ENCODE assay signal across 25 cellular contexts in genomic region chr3:13107661-13108060, GRCh38. TPM values are rescaled to one million over a fixed set of nuclear protein-coding genes. Genes with fewer than 3 reads are reported as not detected.
DNase-seq lines count a peak whose midpoint lies in the region; ATAC-seq and TF ChIP-seq lines count a peak whose summit lies in the region.
"Had no signal": no experiment of that assay in that cellular context is flagged by ENCODE, and none has a peak within 500 bp of the region (broad histone marks: within the 10 kb centered on the region; RNA-seq: fewer than 3 reads in every experiment).

No MANE protein-coding gene starts in this region.

- H3K27me3 Mint-ChIP-seq in GM23338 (ENCODE audit: insufficient read depth, low read depth, poor library complexity) (peaks cover 4% of the 10 kb centered on the region), endodermal cell (ENCODE audit: insufficient read depth) (no peaks in the 10 kb centered on the region), neural progenitor cell (ENCODE audit: insufficient read depth, low read depth) (peaks cover 9% of the 10 kb centered on the region)

- H3K4me1 Mint-ChIP-seq in GM23338 (peaks cover 9% of the 10 kb centered on the region; the same call in 2 of the 3 replicates), endodermal cell (peaks cover 6% of the 10 kb centered on the region), neural progenitor cell (peaks cover 22% of the 10 kb centered on the region)

- H3K4me1 ChIP-seq in GM23338 (ENCODE audit: insufficient read depth) (no peaks in the 10 kb centered on the region), Loucy (ENCODE audit: insufficient read depth, low read length, poor library complexity, severe bottlenecking) (peaks cover 11% of the 10 kb centered on the region), endodermal cell (ENCODE audit: control insufficient read depth, insufficient read depth, low read length) (no peaks in the 10 kb centered on the region), neural progenitor cell (peaks cover 8% of the 10 kb centered on the region)
- H3K4me1 ChIP-seq: HAP-1, uterus had no signal

- H3K9ac ChIP-seq in Loucy (ENCODE audit: low read depth, low read length, poor library complexity, severe bottlenecking) (no peak overlapping the region), endodermal cell (ENCODE audit: extremely low read depth, low read length, poor library complexity, severe bottlenecking) (no peak overlapping the region), neural progenitor cell (no peak overlapping the region)
- H3K9ac ChIP-seq: KMS-11 had no signal

- no peak overlapping the region for H2AFZ ChIP-seq in GM23338
- H2AFZ ChIP-seq in Loucy (ENCODE audit: low read length), result no peak overlapping the region
- no peak overlapping the region for H2AFZ ChIP-seq in neural progenitor cell (replicated peaks)

- no peak overlapping the region for H3K4me2 ChIP-seq in GM23338
- H3K4me2 ChIP-seq in Loucy (ENCODE audit: low read depth, low read length, poor library complexity, severe bottlenecking), result no peak overlapping the region
- H3K4me2 ChIP-seq in neural progenitor cell, result no peak overlapping the region
- H3K4me2 ChIP-seq: KMS-11 had no signal

- H3K36me3 Mint-ChIP-seq in GM23338 (ENCODE audit: low read depth) (no peaks in the 10 kb centered on the region), endodermal cell (ENCODE audit: low read depth) (no peaks in the 10 kb centered on the region), neural progenitor cell (no peaks in the 10 kb centered on the region)
- H3K36me3 Mint-ChIP-seq: CD4-positive, alpha-beta memory T cell; stimulated activated effector memory CD8-positive, alpha-beta T cell treated with anti-CD3 and anti-CD28 coated beads, Interleukin-12 subunit alpha, Interleukin-12 subunit beta, amount 100 ng/mL, for 72 hours had no signal

- H3F3A ChIP-seq in GM23338 (replicated peaks; ENCODE audit: low read depth), result no peaks in the 10 kb centered on the region
- no peaks in the 10 kb centered on the region for H3F3A ChIP-seq in Loucy (ENCODE audit: low read depth)
- H3F3A ChIP-seq in neural progenitor cell (ENCODE audit: low read depth), result no peaks in the 10 kb centered on the region

- H3K79me2 ChIP-seq in GM23338 (replicated peaks; ENCODE audit: insufficient read depth) (no peaks in the 10 kb centered on the region), Loucy (ENCODE audit: insufficient read depth, low read length) (no peaks in the 10 kb centered on the region), neural progenitor cell (ENCODE audit: low read depth) (no peaks in the 10 kb centered on the region)

- no peak for DNase-seq in GM23338 (ENCODE audit: low spot score)
- peak; percentile 58 for DNase-seq in endodermal cell
- DNase-seq in neural progenitor cell (ENCODE audit: low spot score), result no peak
- no peak for DNase-seq in caudate nucleus (lab: John Stamatoyannopoulos, UW)
- DNase-seq: activated CD4-positive, alpha-beta T cell treated with anti-CD3 and anti-CD28 coated beads, Interleukin-2, amount 50 U/mL, for 48 hours; activated naive CD4-positive, alpha-beta T cell; dermis blood vessel endothelial cell; DMS153; NCI-H1048; NCI-H187 treated with DMSO at 0.1 percent for 48 hours; NCI-H226; stimulated activated CD4-positive, alpha-beta T cell treated with anti-CD3 and anti-CD28 coated beads, Interleukin-2, amount 100 ng/mL, for 24 hours; uterus had no signal

- H3K27me3 ChIP-seq in GM23338 (ENCODE audit: insufficient read depth), result no peaks in the 10 kb centered on the region
- no peaks in the 10 kb centered on the region for H3K27me3 ChIP-seq in Loucy (ENCODE audit: insufficient read depth, low read length, poor library complexity, severe bottlenecking)
- no peaks in the 10 kb centered on the region for H3K27me3 ChIP-seq in endodermal cell (ENCODE audit: control insufficient read depth, insufficient read depth, low read length, poor library complexity, severe bottlenecking)
- no peaks in the 10 kb centered on the region for H3K27me3 ChIP-seq in neural progenitor cell
- H3K27me3 ChIP-seq: uterus had no signal

- no peaks in the 10 kb centered on the region for H3K36me3 ChIP-seq in GM23338 (ENCODE audit: insufficient read depth)
- H3K36me3 ChIP-seq in Loucy (ENCODE audit: insufficient read depth, low read length), result no peaks in the 10 kb centered on the region
- no peaks in the 10 kb centered on the region for H3K36me3 ChIP-seq in endodermal cell (ENCODE audit: control insufficient read depth, insufficient read depth, low read length)
- H3K36me3 ChIP-seq in neural progenitor cell, result no peaks in the 10 kb centered on the region
- H3K36me3 ChIP-seq: HAP-1, uterus had no signal

- peak; percentile 38 for ATAC-seq in GM23338
- no peak for ATAC-seq in GM21619 (IDR thresholded peaks at IDR 0.05; ENCODE audit: unreplicated experiment)
- ATAC-seq in GM18861 (IDR thresholded peaks at IDR 0.05; ENCODE audit: unreplicated experiment), result no peak
- no peak for ATAC-seq in HG03097 (IDR thresholded peaks at IDR 0.05; ENCODE audit: low FRiP score, unreplicated experiment)
- ATAC-seq: left lobe of liver; stimulated activated effector memory CD8-positive, alpha-beta T cell treated with anti-CD3 and anti-CD28 coated beads, Interleukin-12 subunit alpha, Interleukin-12 subunit beta, amount 100 ng/mL, for 72 hours had no signal

- peak; percentile 24 to 44 for TF ChIP-seq CTCF in GM23338 (conservative IDR thresholded peaks at IDR 0.05; ENCODE audit: low read depth in 2 of 2)
- TF ChIP-seq CTCF in Loucy (conservative IDR thresholded peaks at IDR 0.05; ENCODE audit: low read length), result 0 out of 2 replicates have a peak, but pooled peaks have one; percentile 19
- peak; percentile 50 for TF ChIP-seq CTCF in endodermal cell (conservative IDR thresholded peaks at IDR 0.05)
- TF ChIP-seq CTCF in neural progenitor cell (IDR thresholded peaks at IDR 0.05), result peak; percentile 18

- H3K9me2 ChIP-seq in GM23338 (ENCODE audit: insufficient read depth) (no peaks in the 10 kb centered on the region), Loucy (replicated peaks; ENCODE audit: low read depth, low read length) (no peaks in the 10 kb centered on the region)

- H4K20me1 ChIP-seq in GM23338 (replicated peaks; ENCODE audit: insufficient read depth), result no peaks in the 10 kb centered on the region
- H4K20me1 ChIP-seq in Loucy (ENCODE audit: insufficient read depth, low read length, poor library complexity, severe bottlenecking), result no peaks in the 10 kb centered on the region
- H4K20me1 ChIP-seq in neural progenitor cell (ENCODE audit: low read depth), result peaks cover 3% of the 10 kb centered on the region

- H3K9me3 ChIP-seq in Loucy (ENCODE audit: insufficient read depth, low read depth, low read length) (no peaks in the 10 kb centered on the region), endodermal cell (ENCODE audit: control insufficient read depth, low read length) (no peaks in the 10 kb centered on the region), neural progenitor cell (ENCODE audit: low read depth) (no peaks in the 10 kb centered on the region)
- H3K9me3 ChIP-seq: HAP-1, uterus had no signal

- H3K4me3 Mint-ChIP-seq in GM23338 (no peak overlapping the region), endodermal cell (no peak overlapping the region), neural progenitor cell (no peak overlapping the region)
- H3K4me3 Mint-ChIP-seq: CD4-positive, alpha-beta memory T cell; stimulated activated effector memory CD8-positive, alpha-beta T cell treated with anti-CD3 and anti-CD28 coated beads, Interleukin-12 subunit alpha, Interleukin-12 subunit beta, amount 100 ng/mL, for 72 hours; T-helper 1 cell treated with Interleukin-12 subunit alpha and Interleukin-12 subunit beta and Interleukin-4 antibody, amounts not matched to agents 30 μg/mL and 1 μg/mL, for 36 hours had no signal

- H3K27ac Mint-ChIP-seq in GM23338 (no peak overlapping the region), endodermal cell (no peak overlapping the region), neural progenitor cell (no peak overlapping the region)
- H3K27ac Mint-ChIP-seq: progenitor cell of endocrine pancreas; stimulated activated effector memory CD8-positive, alpha-beta T cell treated with anti-CD3 and anti-CD28 coated beads, Interleukin-12 subunit alpha, Interleukin-12 subunit beta, amount 100 ng/mL, for 72 hours; T-helper 1 cell treated with Interleukin-12 subunit alpha and Interleukin-12 subunit beta and Interleukin-4 antibody, amounts not matched to agents 30 μg/mL and 1 μg/mL, for 36 hours had no signal

- 84 to 86% methylated on average over 8 to 13 of the region's 13 CpGs for WGBS in endodermal cell (ENCODE audit: insufficient coverage in 1 of 2, insufficient read length in 1 of 2), 2 experiments

- H3K4me3 ChIP-seq in GM23338 (no peak overlapping the region), Loucy (ENCODE audit: low read length, poor library complexity, severe bottlenecking) (no peak overlapping the region), endodermal cell (ENCODE audit: low read length) (no peak overlapping the region), neural progenitor cell (no peak overlapping the region)
- H3K4me3 ChIP-seq: HAP-1, skin epidermis, uterus had no signal

- no peak overlapping the region for H3K27ac ChIP-seq in GM23338 (ENCODE audit: low read depth)
- no peak overlapping the region for H3K27ac ChIP-seq in endodermal cell (ENCODE audit: low read depth, low read length)
- H3K27ac ChIP-seq in neural progenitor cell, result no peak overlapping the region
- no peak overlapping the region for H3K27ac ChIP-seq in caudate nucleus (ENCODE audit: low read depth, low read length)
- H3K27ac ChIP-seq: KMS-11, uterus had no signal

- H3K9me3 Mint-ChIP-seq in GM23338, result no peaks in the 10 kb centered on the region; the same call in 2 of the 3 replicates
- H3K9me3 Mint-ChIP-seq in endodermal cell, result no peaks in the 10 kb centered on the region
- H3K9me3 Mint-ChIP-seq in neural progenitor cell, result no peaks in the 10 kb centered on the region
- H3K9me3 Mint-ChIP-seq: stimulated activated effector memory CD8-positive, alpha-beta T cell treated with anti-CD3 and anti-CD28 coated beads, Interleukin-12 subunit alpha, Interleukin-12 subunit beta, amount 100 ng/mL, for 72 hours; T-helper 1 cell treated with Interleukin-12 subunit alpha and Interleukin-12 subunit beta and Interleukin-4 antibody, amounts not matched to agents 30 μg/mL and 1 μg/mL, for 36 hours had no signal

RNA-seq across cellular contexts. Expression of gene IQSEC1, which starts 34.4 kb away (rescaled TPM):
- 36.2 and 51.9 TPM in 2 replicates for total RNA-seq in GM23338 (2014; rRNA removed; shearing (Covaris generic))
- 7.7 and 8.0 TPM in 2 replicates for polyA plus RNA-seq in GM23338 (2016; fragmentation: Nextera tagmentation; extraction: Ambion mirVana)
- total RNA-seq in endodermal cell (10 to 100 TPM; 22.7 to 24.5 TPM), neural progenitor cell (ENCODE audit: low replicate concordance) (8.9 and 19.7 TPM in 2 replicates)
- 39.0 TPM for polyA plus RNA-seq in endodermal cell (2013, experiment 1 of 2)
- polyA plus RNA-seq in endodermal cell (2013, experiment 2 of 2), result 38.9 TPM
